In genomic region chr11:97389270-97389669, GRCh38 we compare ENCODE assay signal across 28 cellular contexts.
"Had no signal": no experiment of that assay in that cellular context is flagged by ENCODE, and none has a peak within 500 bp of the region (broad histone marks: within the 10 kb centered on the region; RNA-seq: fewer than 3 reads in every experiment).

No MANE protein-coding gene starts in this region.

- DNase-seq: activated effector memory CD4-positive, alpha-beta T cell treated with anti-CD3 and anti-CD28 coated beads, Interleukin-2, amount 50 U/mL, for 16 hours; activated effector memory CD4-positive, alpha-beta T cell treated with Interleukin-2 at 50 U/mL for 16 hours; activated gamma-delta T cell; activated gamma-delta T cell treated with Interleukin-2 at 50 U/mL for 16 hours; activated naive CD4-positive, alpha-beta T cell; activated naive CD4-positive, alpha-beta T cell treated with anti-CD3 and anti-CD28 coated beads for 36 hours; activated naive CD4-positive, alpha-beta T cell treated with anti-CD3 and anti-CD28 coated beads, Interleukin-2, amount 10 ng/mL, durations not matched to agents 7 days and 5 days; activated naive CD4-positive, alpha-beta T cell treated with anti-CD3 and anti-CD28 coated beads, Interleukin-2, amount 50 U/mL, for 16 hours; activated naive CD4-positive, alpha-beta T cell treated with Interleukin-2 at 50 U/mL for 16 hours; activated naive CD8-positive, alpha-beta T cell treated with anti-CD3 and anti-CD28 coated beads for 36 hours; activated naive CD8-positive, alpha-beta T cell treated with anti-CD3 and anti-CD28 coated beads, Interleukin-2, amount 10 ng/mL, durations not matched to agents 7 days and 5 days; activated naive CD8-positive, alpha-beta T cell treated with anti-CD3 and anti-CD28 coated beads, Interleukin-2, amount 50 U/mL, for 24 hours; activated T-cell treated with anti-CD3 and anti-CD28 coated beads, Interleukin-2, amount 50 U/mL, for 4 hours; activated T-cell treated with anti-CD3 and anti-CD28 coated beads, Interleukin-2, amount 50 U/mL, for 48 hours; activated T-cell treated with anti-CD3 and anti-CD28 coated beads, Interleukin-2, amount 50 U/mL, for 72 hours; adrenal gland; amniotic stem cell; amygdala; anterior cingulate cortex; aorta; body of pancreas; brain microvascular endothelial cell; caudate nucleus; central memory CD4-positive, alpha-beta T cell; cerebellar nuclear complex had no signal

- H3K4me3 ChIP-seq: adrenal gland, ascending aorta, body of pancreas, breast epithelium, cardiac muscle cell had no signal
